In the genomic region with DNA sequence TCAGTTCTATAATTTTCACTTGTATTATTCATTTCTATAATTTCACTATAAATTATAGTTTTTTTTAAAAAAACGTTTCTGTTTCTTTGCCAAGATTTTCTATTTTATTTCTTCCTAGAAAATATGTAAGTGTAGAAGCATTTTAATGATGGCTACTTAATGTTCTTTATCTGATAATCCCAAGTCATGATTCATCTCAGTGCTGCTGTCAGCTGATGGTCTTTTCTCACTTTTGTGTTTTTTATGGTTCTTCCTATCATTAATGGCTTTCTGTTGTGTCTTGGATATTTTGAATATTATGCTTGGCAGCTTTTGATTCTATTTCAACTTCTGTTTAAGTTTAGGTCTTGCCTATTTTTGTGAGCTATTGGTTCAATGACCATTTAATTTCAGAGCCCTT, we compare ENCODE assay signal across 20 cellular contexts.
A peak's percentile ranks its signal among the peaks of the same experiment; 100 is the strongest.
DNase-seq lines count a peak whose midpoint lies in the region; ATAC-seq, FAIRE-seq and TF ChIP-seq lines count a peak whose summit lies in the region.
"Had no signal": no experiment of that assay in that cellular context is flagged by ENCODE, and none has a peak within 500 bp of the region (broad histone marks: within the 10 kb centered on the region; RNA-seq: fewer than 3 reads in every experiment).

No MANE protein-coding gene starts in this region.

- H3K9me3 Mint-ChIP-seq in chondrocyte (ENCODE audit: low read depth): peaks cover 16% of the 10 kb centered on the region

- peak overlapping the region; percentile 85 for H3K27ac Mint-ChIP-seq in chondrocyte (ENCODE audit: unreplicated experiment)

- H3K4me1 Mint-ChIP-seq in chondrocyte (ENCODE audit: low read depth): peaks cover 36% of the 10 kb centered on the region

- no peaks in the 10 kb centered on the region for H4K20me1 ChIP-seq in OCI-LY3 (ENCODE audit: insufficient read depth, low read length)
- H4K20me1 ChIP-seq in osteoblast (ENCODE audit: insufficient read depth, low read length): no peaks in the 10 kb centered on the region

- H3K9ac ChIP-seq in OCI-LY3 (ENCODE audit: low read length): no peak overlapping the region

- peaks cover 2% of the 10 kb centered on the region for H3K36me3 Mint-ChIP-seq in chondrocyte (ENCODE audit: low read depth)

- H3K36me3 ChIP-seq in OCI-LY3 (replicated peaks; ENCODE audit: low read depth, low read length) (no peaks in the 10 kb centered on the region), osteoblast (ENCODE audit: insufficient read depth, low read length) (no peaks in the 10 kb centered on the region)

- H2AFZ ChIP-seq in OCI-LY3 (ENCODE audit: low read depth, low read length): no peak overlapping the region
- H2AFZ ChIP-seq in osteoblast (ENCODE audit: low read length): no peak overlapping the region
- H2AFZ ChIP-seq: PC-9 had no signal

- no peak overlapping the region for H3K4me3 Mint-ChIP-seq in chondrocyte (ENCODE audit: unreplicated experiment)

- H3K9me3 ChIP-seq in OCI-LY3 (ENCODE audit: insufficient read depth, low read length): no peaks in the 10 kb centered on the region
- no peaks in the 10 kb centered on the region for H3K9me3 ChIP-seq in osteoblast (ENCODE audit: low read depth, low read length)

- peak; percentile 68 for FAIRE-seq in A204.1 (lab: Jason Lieb, UNC)
- FAIRE-seq: HTR-8/SVneo had no signal

- H3K4me2 ChIP-seq in OCI-LY3 (ENCODE audit: low read length): peak overlapping the region; percentile 36; the same call in 1 of the 2 replicates
- H3K4me2 ChIP-seq in osteoblast (ENCODE audit: insufficient read depth, low read length): peak overlapping the region; percentile 57
- H3K4me2 ChIP-seq: PC-9 had no signal

- H3K79me2 ChIP-seq in OCI-LY3 (ENCODE audit: low read length) (no peaks in the 10 kb centered on the region), osteoblast (ENCODE audit: insufficient read depth, low read length) (no peaks in the 10 kb centered on the region)

- no peaks in the 10 kb centered on the region for H3K27me3 Mint-ChIP-seq in chondrocyte (ENCODE audit: low read depth)

- H3K4me1 ChIP-seq in OCI-LY3 (ENCODE audit: low read length) (peaks cover 46% of the 10 kb centered on the region), osteoblast (ENCODE audit: insufficient read depth, low read length) (peaks cover 23% of the 10 kb centered on the region)

- DNase-seq in chondrocyte (ENCODE audit: low spot score) (no peak), osteoblast (ENCODE audit: insufficient read length, low spot score, missing footprints) (no peak), HuH-7.5 (ENCODE audit: low spot score) (no peak), iPS-NIHi7 (ENCODE audit: extremely low spot score) (no peak)
- DNase-seq: 8988T, C1 segment of cervical spinal cord, DMS 273 treated with DMSO at 0.1 percent for 48 hours, H7, KG1, NCI-H1436, NCI-H2029, NCI-H2171 treated with DMSO at 0.1 percent for 48 hours, NCI-H446 treated with DMSO at 0.1 percent for 48 hours, NCI-H774, PC-9 had no signal

- ATAC-seq in GM19467 (IDR thresholded peaks at IDR 0.05; ENCODE audit: unreplicated experiment) (no peak), GM18520 (IDR thresholded peaks at IDR 0.05; ENCODE audit: unreplicated experiment) (no peak)

- peaks cover 9% of the 10 kb centered on the region for H3K27me3 ChIP-seq in OCI-LY3 (ENCODE audit: low read depth, low read length)
- H3K27me3 ChIP-seq in osteoblast (ENCODE audit: insufficient read depth, low read length): no peaks in the 10 kb centered on the region

- H3K4me3 ChIP-seq in OCI-LY3 (ENCODE audit: low read length) (no peak overlapping the region), osteoblast (ENCODE audit: insufficient read depth, low read length) (no peak overlapping the region)
- H3K4me3 ChIP-seq: PC-9 had no signal

- H3K27ac ChIP-seq in OCI-LY3 (ENCODE audit: low read length) (no peak overlapping the region), osteoblast (ENCODE audit: low read depth, low read length) (peak overlapping the region; percentile 76)
- H3K27ac ChIP-seq: PC-9 had no signal

- TF ChIP-seq CTCF in OCI-LY3 (IDR thresholded peaks at IDR 0.05; ENCODE audit: low read depth, low read length): no peak
- TF ChIP-seq CTCF in chondrocyte (IDR thresholded peaks at IDR 0.05): no peak
- no peak for TF ChIP-seq CTCF in osteoblast (IDR thresholded peaks at IDR 0.05; ENCODE audit: extremely low read depth, low read depth, low read length)
